ENCODE assay signal across 20 cellular contexts in the genomic region with DNA sequence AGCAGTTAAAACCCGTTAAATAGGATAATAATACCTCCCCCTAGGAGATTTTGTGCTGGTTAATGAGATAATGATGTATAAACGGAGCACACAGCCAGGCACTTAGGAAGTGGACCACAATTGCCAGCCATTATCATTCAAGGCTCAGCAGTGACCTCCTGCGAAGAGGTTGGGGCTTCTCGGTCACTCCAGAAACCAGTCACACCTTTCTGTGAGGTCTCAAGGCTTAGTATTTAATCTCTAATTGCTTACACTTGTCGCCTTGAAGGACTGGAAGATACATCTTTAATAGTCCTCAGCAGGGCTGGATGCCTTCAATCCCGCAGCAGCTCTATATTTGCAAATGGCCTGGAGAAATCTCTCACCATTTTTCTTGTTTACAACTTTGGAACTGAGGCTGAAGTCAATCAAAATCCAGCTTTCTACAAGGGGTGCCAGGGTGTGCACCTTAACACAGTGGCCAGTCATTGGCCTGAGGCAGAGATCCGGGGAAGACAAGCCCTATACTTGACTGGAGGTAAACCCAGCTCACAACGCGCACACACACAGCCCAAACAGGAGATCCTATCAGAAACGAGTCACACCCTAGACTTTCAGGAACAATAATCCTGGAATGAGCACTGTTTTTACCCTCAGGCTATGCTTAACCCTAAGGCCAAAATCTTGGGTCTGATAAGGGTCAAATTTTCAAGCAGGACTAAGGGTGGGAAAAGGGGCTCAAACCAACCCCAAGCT. TPM values are rescaled to one million over a fixed set of nuclear protein-coding genes. Genes with fewer than 3 reads are reported as not detected.
A peak's percentile ranks its signal among the peaks of the same experiment; 100 is the strongest.
DNase-seq lines count a peak whose midpoint lies in the region; ATAC-seq, FAIRE-seq and TF ChIP-seq lines count a peak whose summit lies in the region.
"Had no signal": no experiment of that assay in that cellular context is flagged by ENCODE, and none has a peak within 500 bp of the region (broad histone marks: within the 10 kb centered on the region; RNA-seq: fewer than 3 reads in every experiment).

No MANE protein-coding gene starts in this region.

- no TSS peak for BruUV-seq in HepG2 (replicated peaks; lab: Mats Ljungman, UMichigan)

- ATAC-seq in HepG2 (no peak), right lobe of liver (no peak), esophagus mucosa (peak; percentile 17), left ventricle myocardium superior (no peak)
- ATAC-seq: sciatic nerve had no signal

- no peak overlapping the region for H3K4me2 ChIP-seq in HepG2 (ENCODE audit: low read depth, low read length)

- POLR2A ChIA-PET in HepG2 (lab: Yijun Ruan, JAX), result no interaction called here

- H3K9me3 ChIP-seq in HepG2 (ENCODE audit: low read length) (no peaks in the 10 kb centered on the region), right lobe of liver (no peaks in the 10 kb centered on the region)
- H3K9me3 ChIP-seq: left ventricle myocardium inferior had no signal

- no peaks in the 10 kb centered on the region for H3K79me2 ChIP-seq in HepG2 (ENCODE audit: insufficient read depth, low read length)

- H3K9ac ChIP-seq in HepG2 (ENCODE audit: insufficient read depth, low read depth, low read length), result no peak overlapping the region

- intact Hi-C loops in HepG2 (cut with micrococcal nuclease; ENCODE audit: unreplicated experiment), result no loop called here
- intact Hi-C loops in right lobe of liver (cut with DNase I), result no loop called here
- intact Hi-C loops in left ventricle myocardium superior (cut with micrococcal nuclease), result no loop called here

- H3K4me1 ChIP-seq in HepG2 (ENCODE audit: insufficient read depth, low read length), result no peaks in the 10 kb centered on the region
- no peaks in the 10 kb centered on the region for H3K4me1 ChIP-seq in right lobe of liver

- H3K27ac ChIP-seq in HepG2 (ENCODE audit: extremely low read length, insufficient read depth, low read length), result no peak overlapping the region
- no peak overlapping the region for H3K27ac ChIP-seq in right lobe of liver
- H3K27ac ChIP-seq: left ventricle myocardium inferior had no signal

- no peak for DNase-seq in HepG2 (ENCODE audit: low spot score)
- no peak for DNase-seq in right lobe of liver
- DNase-seq in stimulated activated naive CD4-positive, alpha-beta T cell treated with Interleukin-2 at 50 U/mL for 16 hours (lab: John Stamatoyannopoulos, UW), result no peak
- DNase-seq in SKM-1 treated with dmso at 0.1 percent for 144 hours (lab: John Stamatoyannopoulos, UW; ENCODE audit: unreplicated experiment), result no peak
- DNase-seq in left ventricle myocardium superior, result no peak
- DNase-seq: ACHN; activated CD4-positive, alpha-beta T cell treated with anti-CD3 and anti-CD28 coated beads, Interleukin-2, amount 10 ng/mL, durations not matched to agents 7 days and 5 days; activated CD8-positive, alpha-beta memory T cell treated with anti-CD3 and anti-CD28 coated beads, Interleukin-2, amount 50 U/mL, for 48 hours; activated gamma-delta T cell treated with Interleukin-2 at 50 U/mL for 16 hours; left ventricle myocardium inferior; NCI-H1105 treated with DMSO at 0.1 percent for 48 hours; NCI-H69 had no signal

- TF ChIP-seq CTCF in HepG2 (CRISPR knock-in tag; IDR thresholded peaks at IDR 0.05), result no peak
- no peak for TF ChIP-seq CTCF in right lobe of liver (IDR thresholded peaks at IDR 0.05)

- no peak for TF ChIP-seq RAD21 in HepG2 (CRISPR knock-in tag; IDR thresholded peaks at IDR 0.05)

- no peaks in the 10 kb centered on the region for H3K27me3 ChIP-seq in HepG2 (ENCODE audit: control insufficient read depth in 1 of 2, insufficient read depth in 2 of 2, low read length in 2 of 2)
- no peaks in the 10 kb centered on the region for H3K27me3 ChIP-seq in right lobe of liver

- no peaks in the 10 kb centered on the region; the same call in 1 of the 2 replicates for H4K20me1 ChIP-seq in HepG2 (ENCODE audit: insufficient read depth, low read length)

- no peak overlapping the region for H2AFZ ChIP-seq in HepG2 (ENCODE audit: low read length)

- WGBS in HepG2 (ENCODE audit: low lambda C conversion rate), result 79% methylated on average over 10 of the region's 10 CpGs
- WGBS in right lobe of liver (ENCODE audit: insufficient coverage, low coverage, low lambda C conversion rate, missing lambda C conversion rate), result 92% methylated on average over 10 of the region's 10 CpGs

- TF ChIP-seq POLR2A in HepG2 (IDR thresholded peaks at IDR 0.05; ENCODE audit: insufficient read depth in 1 of 2, low read depth in 2 of 2, low read length in 2 of 2) (no peak), right lobe of liver (IDR thresholded peaks at IDR 0.05) (no peak)

- TF ChIP-seq EP300 in HepG2 (IDR thresholded peaks at IDR 0.05; ENCODE audit: low read depth in 2 of 2, low read length in 2 of 2) (no peak), HepG2 (CRISPR knock-in tag; IDR thresholded peaks at IDR 0.05; ENCODE audit: borderline replicate concordance) (no peak)

- CTCF ChIA-PET in HepG2 (lab: Yijun Ruan, JAX; ENCODE audit: low intra/inter-chr PET ratio, low total read pairs), result no interaction called here

- peaks cover 6 to 15% of the 10 kb centered on the region in 2 experiments; a peak in 3 of 5 replicates for H3K36me3 ChIP-seq in HepG2 (replicated peaks in 1 of 2; ENCODE audit: control insufficient read depth in 1 of 2, insufficient read depth in 2 of 2, low read length in 2 of 2)
- no peaks in the 10 kb centered on the region for H3K36me3 ChIP-seq in right lobe of liver
- H3K36me3 ChIP-seq: left ventricle myocardium inferior had no signal

- in situ Hi-C loops in HepG2 (cut with HindIII; ENCODE audit: extremely low pct_ligation_motif_present, low pct_unique_long_range_greater_than_20kb), result no loop called here

- FAIRE-seq in HepG2 (lab: Jason Lieb, UNC), result peak; percentile 28
- FAIRE-seq: endometrium, urothelium cell line had no signal

- no peak overlapping the region for H3K4me3 ChIP-seq in HepG2 (replicated peaks in 1 of 3; ENCODE audit: insufficient read depth in 1 of 3, low read depth in 2 of 3, low read length in 3 of 3)
- H3K4me3 ChIP-seq in right lobe of liver, result no peak overlapping the region
- H3K4me3 ChIP-seq: left ventricle myocardium inferior had no signal

RNA-seq across cellular contexts. Expression of a gene that starts 1.2 kb away (rescaled TPM):
- total RNA-seq in HepG2 (2016; rRNA removed; fragmentation: Illumina TruSeq; extraction: Trizol) (1.2 and 2.5 TPM in 2 replicates), right lobe of liver (1 to 10 TPM in 5 of 6 experiments, under 1 TPM in 1; 0.71 to 3.8 (median 2.6) TPM), esophagus mucosa (0.40 TPM), left ventricle myocardium superior (0.67 TPM)
- 0.30 and 0.44 TPM in 2 replicates for total RNA-seq in HepG2 (2016; cell fraction: cytosol; rRNA removed; fragmentation: Illumina TruSeq; extraction: Trizol; ENCODE audit: low read depth)
- total RNA-seq in HepG2 (2016; cell fraction: insoluble cytoplasmic fraction; rRNA removed; fragmentation: Illumina TruSeq; extraction: Trizol), result 1.5 and 3.2 TPM in 2 replicates
- total RNA-seq in HepG2 (2016; cell fraction: membrane; rRNA removed; fragmentation: Illumina TruSeq; extraction: Trizol), result 0.71 and 0.79 TPM in 2 replicates
- 3.5 and 8.6 TPM in 2 replicates for total RNA-seq in HepG2 (2016; cell fraction: nucleus; rRNA removed; fragmentation: Illumina TruSeq; extraction: Trizol)
- polyA plus RNA-seq in HepG2 (2011; rRNA removed), result 6.8 and 7.2 TPM in 2 replicates
- 1.7 and 3.2 TPM in 2 replicates for polyA plus RNA-seq in HepG2 (2011; cell fraction: cytosol; rRNA removed)
- 43.4 and 68.5 TPM in 2 replicates for polyA plus RNA-seq in HepG2 (2011; cell fraction: nucleus; rRNA removed)
- 6.2 and 8.3 TPM in 2 replicates for polyA plus RNA-seq in HepG2 (2012)
- polyA plus RNA-seq in HepG2 (2016; cell fraction: cytosol; fragmentation: Illumina TruSeq; extraction: Trizol; ENCODE audit: low read depth), result 0.62 and 0.85 TPM in 2 replicates
- 1.5 and 2.4 TPM in 2 replicates for polyA plus RNA-seq in HepG2 (2016; cell fraction: insoluble cytoplasmic fraction; fragmentation: Illumina TruSeq; extraction: Trizol; ENCODE audit: low read depth)
- 0.73 and 1.5 TPM in 2 replicates for polyA plus RNA-seq in HepG2 (2016; cell fraction: membrane; fragmentation: Illumina TruSeq; extraction: Trizol; ENCODE audit: low read depth)
- 14.3 and 19.5 TPM in 2 replicates for polyA plus RNA-seq in HepG2 (2016; cell fraction: nucleus; fragmentation: Illumina TruSeq; extraction: Trizol; ENCODE audit: insufficient read depth, low read depth)
- 0.42 and 3.8 TPM in 2 replicates for polyA minus RNA-seq in HepG2 (2011; rRNA and poly(A)+ RNA removed; ENCODE audit: low replicate concordance)
- 0.53 TPM in 1 of 2 replicates, not detected in the other for polyA minus RNA-seq in HepG2 (2011; cell fraction: cytosol; rRNA and poly(A)+ RNA removed)
- polyA minus RNA-seq in HepG2 (2011; cell fraction: nucleus; rRNA and poly(A)+ RNA removed), result 11.1 and 13.0 TPM in 2 replicates

RNA-seq across cellular contexts. Expression of a gene that starts 10.9 kb away (rescaled TPM):
- total RNA-seq in HepG2 (2016; rRNA removed; fragmentation: Illumina TruSeq; extraction: Trizol) (20.5 and 22.2 TPM in 2 replicates), right lobe of liver (1 to 10 TPM in 4 of 6 experiments, under 1 TPM in 2; 0.42 to 4.4 (median 1.3) TPM), esophagus mucosa (14.8 TPM), left ventricle myocardium superior (5.6 TPM)
- 8.5 and 9.7 TPM in 2 replicates for total RNA-seq in HepG2 (2016; cell fraction: cytosol; rRNA removed; fragmentation: Illumina TruSeq; extraction: Trizol; ENCODE audit: low read depth)
- 17.5 and 22.8 TPM in 2 replicates for total RNA-seq in HepG2 (2016; cell fraction: insoluble cytoplasmic fraction; rRNA removed; fragmentation: Illumina TruSeq; extraction: Trizol)
- total RNA-seq in HepG2 (2016; cell fraction: membrane; rRNA removed; fragmentation: Illumina TruSeq; extraction: Trizol), result 25.7 and 29.6 TPM in 2 replicates
- 13.6 and 14.7 TPM in 2 replicates for total RNA-seq in HepG2 (2016; cell fraction: nucleus; rRNA removed; fragmentation: Illumina TruSeq; extraction: Trizol)
- 4.2 and 4.9 TPM in 2 replicates for polyA plus RNA-seq in HepG2 (2011; rRNA removed)
- 3.5 and 5.9 TPM in 2 replicates for polyA plus RNA-seq in HepG2 (2011; cell fraction: cytosol; rRNA removed)
- polyA plus RNA-seq in HepG2 (2011; cell fraction: nucleus; rRNA removed), result 10.1 and 12.2 TPM in 2 replicates
- 2.8 and 4.9 TPM in 2 replicates for polyA plus RNA-seq in HepG2 (2012)
- 7.5 and 9.1 TPM in 2 replicates for polyA plus RNA-seq in HepG2 (2016; cell fraction: cytosol; fragmentation: Illumina TruSeq; extraction: Trizol; ENCODE audit: low read depth)
- polyA plus RNA-seq in HepG2 (2016; cell fraction: insoluble cytoplasmic fraction; fragmentation: Illumina TruSeq; extraction: Trizol; ENCODE audit: low read depth), result 15.0 and 17.9 TPM in 2 replicates
- 19.5 and 20.5 TPM in 2 replicates for polyA plus RNA-seq in HepG2 (2016; cell fraction: membrane; fragmentation: Illumina TruSeq; extraction: Trizol; ENCODE audit: low read depth)
- polyA plus RNA-seq in HepG2 (2016; cell fraction: nucleus; fragmentation: Illumina TruSeq; extraction: Trizol; ENCODE audit: insufficient read depth, low read depth), result 26.3 and 27.2 TPM in 2 replicates
- 7.4 and 26.1 TPM in 2 replicates for polyA minus RNA-seq in HepG2 (2011; rRNA and poly(A)+ RNA removed; ENCODE audit: low replicate concordance)
- 2.7 and 3.3 TPM in 2 replicates for polyA minus RNA-seq in HepG2 (2011; cell fraction: cytosol; rRNA and poly(A)+ RNA removed)
- polyA minus RNA-seq in HepG2 (2011; cell fraction: nucleus; rRNA and poly(A)+ RNA removed), result 2.6 and 3.5 TPM in 2 replicates

RNA-seq across cellular contexts. Expression of a gene that starts 11.7 kb away (rescaled TPM):
- total RNA-seq in HepG2 (2016; rRNA removed; fragmentation: Illumina TruSeq; extraction: Trizol), result 20.2 and 28.2 TPM in 2 replicates
- total RNA-seq in HepG2 (2016; cell fraction: cytosol; rRNA removed; fragmentation: Illumina TruSeq; extraction: Trizol; ENCODE audit: low read depth), result 5.6 and 7.6 TPM in 2 replicates
- 19.0 and 29.4 TPM in 2 replicates for total RNA-seq in HepG2 (2016; cell fraction: insoluble cytoplasmic fraction; rRNA removed; fragmentation: Illumina TruSeq; extraction: Trizol)
- total RNA-seq in HepG2 (2016; cell fraction: membrane; rRNA removed; fragmentation: Illumina TruSeq; extraction: Trizol), result 10.6 and 11.4 TPM in 2 replicates
- total RNA-seq in HepG2 (2016; cell fraction: nucleus; rRNA removed; fragmentation: Illumina TruSeq; extraction: Trizol), result 20.5 and 26.7 TPM in 2 replicates
- polyA plus RNA-seq in HepG2 (2011; rRNA removed), result 14.6 and 17.2 TPM in 2 replicates
- polyA plus RNA-seq in HepG2 (2011; cell fraction: cytosol; rRNA removed), result 8.4 and 14.3 TPM in 2 replicates
- polyA plus RNA-seq in HepG2 (2011; cell fraction: nucleus; rRNA removed), result 49.5 and 64.7 TPM in 2 replicates
- 12.0 and 18.0 TPM in 2 replicates for polyA plus RNA-seq in HepG2 (2012)
- polyA plus RNA-seq in HepG2 (2016; cell fraction: cytosol; fragmentation: Illumina TruSeq; extraction: Trizol; ENCODE audit: low read depth), result 2.7 and 2.8 TPM in 2 replicates
- 16.4 and 20.5 TPM in 2 replicates for polyA plus RNA-seq in HepG2 (2016; cell fraction: insoluble cytoplasmic fraction; fragmentation: Illumina TruSeq; extraction: Trizol; ENCODE audit: low read depth)
- polyA plus RNA-seq in HepG2 (2016; cell fraction: membrane; fragmentation: Illumina TruSeq; extraction: Trizol; ENCODE audit: low read depth), result 7.8 and 8.1 TPM in 2 replicates
- 72.2 and 76.1 TPM in 2 replicates for polyA plus RNA-seq in HepG2 (2016; cell fraction: nucleus; fragmentation: Illumina TruSeq; extraction: Trizol; ENCODE audit: insufficient read depth, low read depth)
- 12.4 and 20.4 TPM in 2 replicates for polyA minus RNA-seq in HepG2 (2011; rRNA and poly(A)+ RNA removed; ENCODE audit: low replicate concordance)
- polyA minus RNA-seq in HepG2 (2011; cell fraction: cytosol; rRNA and poly(A)+ RNA removed), result 3.7 and 6.5 TPM in 2 replicates
- polyA minus RNA-seq in HepG2 (2011; cell fraction: nucleus; rRNA and poly(A)+ RNA removed), result 19.4 and 23.5 TPM in 2 replicates
- total RNA-seq in right lobe of liver, result 1 to 10 TPM; 6.0 to 9.1 (median 8.0) TPM
- total RNA-seq in esophagus mucosa, result 11.1 TPM
- 11.2 TPM for total RNA-seq in left ventricle myocardium superior

RNA-seq across cellular contexts. Expression of a gene that starts 30.4 kb away (rescaled TPM):
- total RNA-seq in HepG2 (2016; rRNA removed; fragmentation: Illumina TruSeq; extraction: Trizol), result not detected in 2 replicates
- not detected in 2 replicates for total RNA-seq in HepG2 (2016; cell fraction: cytosol; rRNA removed; fragmentation: Illumina TruSeq; extraction: Trizol; ENCODE audit: low read depth)
- not detected in 2 replicates for total RNA-seq in HepG2 (2016; cell fraction: insoluble cytoplasmic fraction; rRNA removed; fragmentation: Illumina TruSeq; extraction: Trizol)
- not detected in 2 replicates for total RNA-seq in HepG2 (2016; cell fraction: membrane; rRNA removed; fragmentation: Illumina TruSeq; extraction: Trizol)
- not detected in 2 replicates for total RNA-seq in HepG2 (2016; cell fraction: nucleus; rRNA removed; fragmentation: Illumina TruSeq; extraction: Trizol)
- not detected in 2 replicates for polyA plus RNA-seq in HepG2 (2011; rRNA removed)
- not detected in 2 replicates for polyA plus RNA-seq in HepG2 (2011; cell fraction: cytosol; rRNA removed)
- polyA plus RNA-seq in HepG2 (2011; cell fraction: nucleus; rRNA removed), result not detected in 2 replicates
- not detected in 2 replicates for polyA plus RNA-seq in HepG2 (2012)
- polyA plus RNA-seq in HepG2 (2016; cell fraction: cytosol; fragmentation: Illumina TruSeq; extraction: Trizol; ENCODE audit: low read depth), result not detected in 2 replicates
- not detected in 2 replicates for polyA plus RNA-seq in HepG2 (2016; cell fraction: insoluble cytoplasmic fraction; fragmentation: Illumina TruSeq; extraction: Trizol; ENCODE audit: low read depth)
- polyA plus RNA-seq in HepG2 (2016; cell fraction: membrane; fragmentation: Illumina TruSeq; extraction: Trizol; ENCODE audit: low read depth), result not detected in 2 replicates
- not detected in 2 replicates for polyA plus RNA-seq in HepG2 (2016; cell fraction: nucleus; fragmentation: Illumina TruSeq; extraction: Trizol; ENCODE audit: insufficient read depth, low read depth)
- polyA minus RNA-seq in HepG2 (2011; rRNA and poly(A)+ RNA removed; ENCODE audit: low replicate concordance), result not detected in 2 replicates
- polyA minus RNA-seq in HepG2 (2011; cell fraction: cytosol; rRNA and poly(A)+ RNA removed), result not detected in 2 replicates
- not detected in 2 replicates for polyA minus RNA-seq in HepG2 (2011; cell fraction: nucleus; rRNA and poly(A)+ RNA removed)
- not detected for total RNA-seq in right lobe of liver
- total RNA-seq in esophagus mucosa, result 0.40 TPM
- not detected for total RNA-seq in left ventricle myocardium superior
- total RNA-seq: activated CD4-positive, alpha-beta T cell treated with anti-CD3 and anti-CD28 coated beads, Interleukin-2, amount 10 ng/mL, durations not matched to agents 7 days and 5 days; aorta; chondrocyte; left ventricle myocardium inferior; LHCN-M2; osteoblast; sciatic nerve had no signal
- polyA plus RNA-seq: aorta had no signal

RNA-seq across cellular contexts. Expression of a gene that starts 49.0 kb away (rescaled TPM):
- not detected in 2 replicates for total RNA-seq in HepG2 (2016; rRNA removed; fragmentation: Illumina TruSeq; extraction: Trizol)
- total RNA-seq in HepG2 (2016; cell fraction: cytosol; rRNA removed; fragmentation: Illumina TruSeq; extraction: Trizol; ENCODE audit: low read depth), result not detected in 2 replicates
- not detected in 2 replicates for total RNA-seq in HepG2 (2016; cell fraction: insoluble cytoplasmic fraction; rRNA removed; fragmentation: Illumina TruSeq; extraction: Trizol)
- not detected in 2 replicates for total RNA-seq in HepG2 (2016; cell fraction: membrane; rRNA removed; fragmentation: Illumina TruSeq; extraction: Trizol)
- not detected in 2 replicates for total RNA-seq in HepG2 (2016; cell fraction: nucleus; rRNA removed; fragmentation: Illumina TruSeq; extraction: Trizol)
- not detected in 2 replicates for polyA plus RNA-seq in HepG2 (2011; rRNA removed)
- polyA plus RNA-seq in HepG2 (2011; cell fraction: cytosol; rRNA removed), result not detected in 2 replicates
- not detected in 2 replicates for polyA plus RNA-seq in HepG2 (2011; cell fraction: nucleus; rRNA removed)
- not detected in 2 replicates for polyA plus RNA-seq in HepG2 (2012)
- polyA plus RNA-seq in HepG2 (2016; cell fraction: cytosol; fragmentation: Illumina TruSeq; extraction: Trizol; ENCODE audit: low read depth), result not detected in 2 replicates
- polyA plus RNA-seq in HepG2 (2016; cell fraction: insoluble cytoplasmic fraction; fragmentation: Illumina TruSeq; extraction: Trizol; ENCODE audit: low read depth), result not detected in 2 replicates
- not detected in 2 replicates for polyA plus RNA-seq in HepG2 (2016; cell fraction: membrane; fragmentation: Illumina TruSeq; extraction: Trizol; ENCODE audit: low read depth)
- not detected in 2 replicates for polyA plus RNA-seq in HepG2 (2016; cell fraction: nucleus; fragmentation: Illumina TruSeq; extraction: Trizol; ENCODE audit: insufficient read depth, low read depth)
- 0.07 TPM in 1 of 2 replicates, not detected in the other for polyA minus RNA-seq in HepG2 (2011; rRNA and poly(A)+ RNA removed; ENCODE audit: low replicate concordance)
- polyA minus RNA-seq in HepG2 (2011; cell fraction: cytosol; rRNA and poly(A)+ RNA removed), result not detected in 2 replicates
- not detected in 2 replicates for polyA minus RNA-seq in HepG2 (2011; cell fraction: nucleus; rRNA and poly(A)+ RNA removed)
- not detected for total RNA-seq in right lobe of liver
- total RNA-seq in esophagus mucosa, result 0.08 TPM
- total RNA-seq in left ventricle myocardium superior, result not detected
- total RNA-seq: activated CD4-positive, alpha-beta T cell treated with anti-CD3 and anti-CD28 coated beads, Interleukin-2, amount 10 ng/mL, durations not matched to agents 7 days and 5 days; aorta; left ventricle myocardium inferior; LHCN-M2; osteoblast; sciatic nerve had no signal
- polyA plus RNA-seq: aorta had no signal
